ENCODE assay signal across 22 cellular contexts in genomic region chr14:31990183-31990862, GRCh38.
DNase-seq lines count a peak whose midpoint lies in the region; TF ChIP-seq lines count a peak whose summit lies in the region.
"Had no signal": no experiment of that assay in that cellular context is flagged by ENCODE, and none has a peak within 500 bp of the region (broad histone marks: within the 10 kb centered on the region; RNA-seq: fewer than 3 reads in every experiment).

No MANE protein-coding gene starts in this region.

- peak overlapping the region in 1 of 2 experiments; percentile 21 for H2BK12ac ChIP-seq in mesenchymal stem cell (ENCODE audit: low read length in 2 of 2)

- peak overlapping the region in 4 of 5 experiments; percentile 43 to 95 (median 88) for H3K27ac Mint-ChIP-seq in brain
- no peak overlapping the region for H3K27ac Mint-ChIP-seq in osteocyte (ENCODE audit: unreplicated experiment)
- H3K27ac Mint-ChIP-seq: activated CD4-positive, alpha-beta T cell treated with anti-CD3 and anti-CD28 coated beads, Interleukin-2, amount 10 ng/mL, durations not matched to agents 24 days and 14 days; activated naive CD4-positive, alpha-beta T cell treated with anti-CD3 and anti-CD28 coated beads, Interleukin-2, amount 10 ng/mL, durations not matched to agents 7 days and 5 days; CD8-positive, alpha-beta T cell; H9; IgD-negative memory B cell had no signal

- H2BK120ac ChIP-seq in mesenchymal stem cell (ENCODE audit: low read depth, low read length): no peak overlapping the region

- H3K23ac ChIP-seq in mesenchymal stem cell (ENCODE audit: low read length in 2 of 2): no peak overlapping the region

- DNase-seq in GM23248 (peak; percentile 79), mesenchymal stem cell (peak; percentile 86), osteocyte (ENCODE audit: extremely low spot score, unreplicated experiment) (no peak), medulla oblongata (ENCODE audit: extremely low spot score) (no peak)
- no peak for DNase-seq in stimulated activated CD4-positive, alpha-beta T cell treated with anti-CD3 and anti-CD28 coated beads, Interleukin-4, amount 100 ng/mL, for 4 hours
- DNase-seq in activated naive CD4-positive, alpha-beta T cell (lab: John Stamatoyannopoulos, UW): no peak
- DNase-seq: activated CD4-positive, alpha-beta T cell treated with anti-CD3 and anti-CD28 coated beads, Interleukin-2, amount 10 ng/mL, durations not matched to agents 24 days and 14 days; activated CD8-positive, alpha-beta memory T cell treated with anti-CD3 and anti-CD28 coated beads, Interleukin-2, amount 50 U/mL, for 48 hours; activated naive CD4-positive, alpha-beta T cell treated with anti-CD3 and anti-CD28 coated beads, Interleukin-2, amount 10 ng/mL, durations not matched to agents 7 days and 5 days; body of pancreas; CD8-positive, alpha-beta T cell; H9; naive B cell; NCI-H1694; NCI-H446; NK-92 treated with Interleukin-12 subunit alpha and Interleukin-12 subunit beta, amount 100 ng/mL, for 24 hours; stimulated activated CD4-positive, alpha-beta T cell treated with anti-CD3 and anti-CD28 coated beads, Interleukin-12 subunit alpha, Interleukin-12 subunit beta, amount 100 ng/mL, for 4 hours; thyroid gland had no signal

- no peak overlapping the region for H2BK5ac ChIP-seq in mesenchymal stem cell (ENCODE audit: low read depth, low read length, poor library complexity, severe bottlenecking)

- H3K27me3 ChIP-seq in GM23248 (replicated peaks; ENCODE audit: insufficient read depth): no peaks in the 10 kb centered on the region
- peaks cover 0 to 4% of the 10 kb centered on the region in 2 experiments for H3K27me3 ChIP-seq in mesenchymal stem cell (ENCODE audit: control insufficient read depth in 1 of 2, insufficient read depth in 1 of 2, low read length in 2 of 2)
- H3K27me3 ChIP-seq in skeletal muscle satellite cell (ENCODE audit: control insufficient read depth, insufficient read depth, low read length): no peaks in the 10 kb centered on the region
- H3K27me3 ChIP-seq: body of pancreas, thyroid gland had no signal

- no peak overlapping the region for H3K4me3 ChIP-seq in GM23248
- peak overlapping the region in 1 of 2 experiments; percentile 31 for H3K4me3 ChIP-seq in mesenchymal stem cell (ENCODE audit: insufficient read depth in 1 of 2, low read depth in 1 of 2, low read length in 2 of 2)
- H3K4me3 ChIP-seq in skeletal muscle satellite cell (ENCODE audit: low read length): no peak overlapping the region
- H3K4me3 ChIP-seq: body of pancreas, thyroid gland had no signal

- H3K9me3 ChIP-seq in GM23248 (ENCODE audit: low read depth): no peaks in the 10 kb centered on the region
- H3K9me3 ChIP-seq in mesenchymal stem cell (ENCODE audit: control insufficient read depth, low read length): peaks cover 21% of the 10 kb centered on the region
- no peaks in the 10 kb centered on the region for H3K9me3 ChIP-seq in skeletal muscle satellite cell (replicated peaks; ENCODE audit: low read length)
- H3K9me3 ChIP-seq: body of pancreas, thyroid gland had no signal

- no peaks in the 10 kb centered on the region for H3K79me1 ChIP-seq in mesenchymal stem cell (replicated peaks; ENCODE audit: low read length, poor library complexity, severe bottlenecking)

- H3K27ac ChIP-seq in GM23248 (peak overlapping the region; percentile 60), mesenchymal stem cell (ENCODE audit: low read length, poor library complexity, severe bottlenecking) (no peak overlapping the region)
- H3K27ac ChIP-seq: RWPE1, thyroid gland had no signal

- H3K36me3 ChIP-seq in GM23248 (ENCODE audit: low read depth): no peaks in the 10 kb centered on the region
- no peaks in the 10 kb centered on the region for H3K36me3 ChIP-seq in mesenchymal stem cell (ENCODE audit: control insufficient read depth in 1 of 2, insufficient read depth in 2 of 2, low read depth in 1 of 2, low read length in 2 of 2)
- H3K36me3 ChIP-seq in skeletal muscle satellite cell (ENCODE audit: insufficient read depth, low read length): no peaks in the 10 kb centered on the region
- H3K36me3 ChIP-seq: thyroid gland had no signal

- H3K4me1 Mint-ChIP-seq in brain: peaks cover 47% of the 10 kb centered on the region
- H3K4me1 Mint-ChIP-seq in osteocyte (ENCODE audit: unreplicated experiment): peaks cover 3% of the 10 kb centered on the region
- H3K4me1 Mint-ChIP-seq: activated CD4-positive, alpha-beta T cell treated with anti-CD3 and anti-CD28 coated beads, Interleukin-2, amount 10 ng/mL, durations not matched to agents 24 days and 14 days; activated naive CD4-positive, alpha-beta T cell treated with anti-CD3 and anti-CD28 coated beads, Interleukin-2, amount 10 ng/mL, durations not matched to agents 7 days and 5 days; IgD-negative memory B cell; naive B cell had no signal

- H3K79me2 ChIP-seq in GM23248 (ENCODE audit: insufficient read depth): no peaks in the 10 kb centered on the region

- H2AFZ ChIP-seq in GM23248: no peak overlapping the region
- H2AFZ ChIP-seq in mesenchymal stem cell (ENCODE audit: low read depth, low read length): no peak overlapping the region

- H3K4me3 Mint-ChIP-seq in brain (peak overlapping the region in 2 of 5 experiments; percentile 14 to 44), osteocyte (ENCODE audit: unreplicated experiment) (no peak overlapping the region)
- H3K4me3 Mint-ChIP-seq: activated CD4-positive, alpha-beta T cell treated with anti-CD3 and anti-CD28 coated beads, Interleukin-2, amount 10 ng/mL, durations not matched to agents 24 days and 14 days; activated naive CD4-positive, alpha-beta T cell treated with anti-CD3 and anti-CD28 coated beads, Interleukin-2, amount 10 ng/mL, durations not matched to agents 7 days and 5 days; CD8-positive, alpha-beta T cell; H9; IgD-negative memory B cell; naive B cell had no signal

- in situ Hi-C loops in GM23248 (cut with MboI): no loop called here

- peak overlapping the region; percentile 26 for H3K9ac ChIP-seq in GM23248
- H3K9ac ChIP-seq in mesenchymal stem cell (ENCODE audit: low read length): peak overlapping the region; percentile 72
- peak overlapping the region; percentile 5 for H3K9ac ChIP-seq in skeletal muscle satellite cell (ENCODE audit: low read depth, low read length)

- no peak overlapping the region for H2BK15ac ChIP-seq in mesenchymal stem cell (ENCODE audit: low read depth, poor library complexity, severe bottlenecking)

- H3K4ac ChIP-seq in mesenchymal stem cell (ENCODE audit: low read depth in 1 of 2, low read length in 2 of 2): no peak overlapping the region

- no peaks in the 10 kb centered on the region for H4K20me1 ChIP-seq in GM23248 (ENCODE audit: insufficient read depth)

- no peak for TF ChIP-seq CTCF in brain (conservative IDR thresholded peaks at IDR 0.05)
- TF ChIP-seq CTCF in osteocyte (IDR thresholded peaks at IDR 0.05): no peak

- WGBS in GM23248 (ENCODE audit: low coverage in 1 of 2, low lambda C conversion rate in 2 of 2, missing lambda C conversion rate in 2 of 2), 2 experiments: 9 to 10% methylated on average over 6 of the region's 6 CpGs
- 57% methylated on average over 3 of the region's 6 CpGs for WGBS in mesenchymal stem cell

- no peak overlapping the region for H4K8ac ChIP-seq in mesenchymal stem cell (ENCODE audit: low read length)

- H3K4me1 ChIP-seq in GM23248 (ENCODE audit: insufficient read depth) (peaks cover 42% of the 10 kb centered on the region), mesenchymal stem cell (ENCODE audit: control insufficient read depth, insufficient read depth, low read depth, low read length) (peaks cover 4% of the 10 kb centered on the region), skeletal muscle satellite cell (ENCODE audit: control insufficient read depth, insufficient read depth, low read length) (peaks cover 41% of the 10 kb centered on the region)
- H3K4me1 ChIP-seq: thyroid gland had no signal

- H3K9me3 Mint-ChIP-seq in brain (peaks cover 13 to 23% (median 20%) of the 10 kb centered on the region in 5 experiments), osteocyte (ENCODE audit: unreplicated experiment) (peaks cover 15% of the 10 kb centered on the region)
- H3K9me3 Mint-ChIP-seq: activated naive CD4-positive, alpha-beta T cell treated with anti-CD3 and anti-CD28 coated beads, Interleukin-2, amount 10 ng/mL, durations not matched to agents 7 days and 5 days had no signal

- peak overlapping the region; percentile 42 for H3K4me2 ChIP-seq in GM23248 (ENCODE audit: unreplicated experiment)
- no peak overlapping the region for H3K4me2 ChIP-seq in mesenchymal stem cell (ENCODE audit: low read length, poor library complexity, severe bottlenecking)
- peak overlapping the region; percentile 12 for H3K4me2 ChIP-seq in skeletal muscle satellite cell (ENCODE audit: low read length)

- H2AK5ac ChIP-seq in mesenchymal stem cell (ENCODE audit: low read length, severe bottlenecking): no peak overlapping the region

- H3K18ac ChIP-seq in mesenchymal stem cell (ENCODE audit: low read depth in 1 of 2, low read length in 2 of 2): no peak overlapping the region

- H3K9me2 ChIP-seq in GM23248 (ENCODE audit: insufficient read depth): no peaks in the 10 kb centered on the region

- peaks cover 7% of the 10 kb centered on the region for H3K36me3 Mint-ChIP-seq in brain
- H3K36me3 Mint-ChIP-seq in osteocyte (ENCODE audit: unreplicated experiment): peaks cover 5% of the 10 kb centered on the region
- H3K36me3 Mint-ChIP-seq: activated naive CD4-positive, alpha-beta T cell treated with anti-CD3 and anti-CD28 coated beads, Interleukin-2, amount 10 ng/mL, durations not matched to agents 7 days and 5 days; CD8-positive, alpha-beta T cell; IgD-negative memory B cell had no signal

- H3K27me3 Mint-ChIP-seq in brain: no peaks in the 10 kb centered on the region
- H3K27me3 Mint-ChIP-seq in osteocyte (ENCODE audit: unreplicated experiment): peaks cover 5% of the 10 kb centered on the region

- H3K14ac ChIP-seq in mesenchymal stem cell (ENCODE audit: low read length in 2 of 2): no peak overlapping the region

- H3F3A ChIP-seq in GM23248 (ENCODE audit: insufficient read depth): peaks cover 62% of the 10 kb centered on the region

- H4K91ac ChIP-seq in mesenchymal stem cell (ENCODE audit: low read length): no peak overlapping the region

Comparison
In these comparisons a context has a peak if more than half of its experiments do, and no peak if none do; other contexts are left out.
1. DNase-seq: peak in GM23248 (single experiment) and mesenchymal stem cell (single experiment); none in stimulated activated CD4-positive, alpha-beta T cell treated with anti-CD3 and anti-CD28 coated beads, Interleukin-4, amount 100 ng/mL, for 4 hours (0 of 2), osteocyte (single experiment), activated naive CD4-positive, alpha-beta T cell (0 of 4) and medulla oblongata (single experiment).
2. H3K9ac ChIP-seq: peak in every context shown above with its lines; median percentile 72 in mesenchymal stem cell; 26 in GM23248; 5 in skeletal muscle satellite cell.